Comparison of ENCODE assay signal across 14 cellular contexts in the genomic region with DNA sequence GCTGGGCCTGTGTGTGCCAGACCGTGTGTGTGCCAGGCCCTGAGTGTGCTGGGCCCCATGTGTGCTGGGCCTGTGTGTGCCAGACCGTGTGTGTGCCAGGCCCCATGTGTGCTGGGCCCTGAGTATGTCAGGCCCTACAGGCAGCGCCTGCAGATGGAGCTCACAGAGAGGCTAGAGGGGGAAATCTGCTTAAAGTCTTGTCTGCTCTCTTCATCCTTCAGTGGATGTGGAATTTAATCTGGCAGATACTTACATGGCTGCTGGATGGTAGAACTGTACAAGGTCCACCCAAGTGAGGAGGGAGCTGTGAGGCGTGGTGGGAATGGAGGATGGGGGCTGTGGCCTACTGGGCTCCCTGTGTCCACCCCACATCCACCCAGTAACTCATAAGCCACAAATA. TPM values are rescaled to one million over a fixed set of nuclear protein-coding genes. Genes with fewer than 3 reads are reported as not detected.
"Had no signal": no experiment of that assay in that cellular context is flagged by ENCODE, and none has a peak within 500 bp of the region (broad histone marks: within the 10 kb centered on the region; RNA-seq: fewer than 3 reads in every experiment).

No MANE protein-coding gene starts in this region.

- DNase-seq: activated CD4-positive, alpha-beta T cell treated with anti-CD3 and anti-CD28 coated beads for 4 hours; activated gamma-delta T cell treated with Interleukin-2 at 50 U/mL for 16 hours; activated naive CD8-positive, alpha-beta T cell treated with anti-CD3 and anti-CD28 coated beads, Interleukin-2, amount 10 ng/mL, durations not matched to agents 7 days and 5 days; activated T-cell treated with anti-CD3 and anti-CD28 coated beads, Interleukin-2, amount 50 U/mL, for 1 hour; aorta; esophagus squamous epithelium; foreskin melanocyte; left lung; natural killer cell; occipital lobe; stimulated activated CD4-positive, alpha-beta T cell treated with anti-CD3 and anti-CD28 coated beads, Interleukin-12 subunit alpha, Interleukin-12 subunit beta, amount 100 ng/mL, for 4 hours; stimulated activated naive CD8-positive, alpha-beta T cell treated with anti-CD3 and anti-CD28 coated beads, Interleukin-15, Interleukin-2, amounts not matched to agents 100 U/mL and 50 U/mL, for 24 hours had no signal

- H3K4me1 ChIP-seq: breast epithelium, esophagus squamous epithelium, left lung had no signal

- H3K4me3 ChIP-seq: breast epithelium, dorsolateral prefrontal cortex, esophagus squamous epithelium, left lung had no signal

- H3K36me3 ChIP-seq: breast epithelium, esophagus squamous epithelium, left lung had no signal

- H3K27ac ChIP-seq: breast epithelium, dorsolateral prefrontal cortex, esophagus squamous epithelium, left lung had no signal

RNA-seq across cellular contexts. Expression of a gene that starts 53.7 kb away (rescaled TPM):
- total RNA-seq: esophagus squamous epithelium had no signal
